In the genomic region with DNA sequence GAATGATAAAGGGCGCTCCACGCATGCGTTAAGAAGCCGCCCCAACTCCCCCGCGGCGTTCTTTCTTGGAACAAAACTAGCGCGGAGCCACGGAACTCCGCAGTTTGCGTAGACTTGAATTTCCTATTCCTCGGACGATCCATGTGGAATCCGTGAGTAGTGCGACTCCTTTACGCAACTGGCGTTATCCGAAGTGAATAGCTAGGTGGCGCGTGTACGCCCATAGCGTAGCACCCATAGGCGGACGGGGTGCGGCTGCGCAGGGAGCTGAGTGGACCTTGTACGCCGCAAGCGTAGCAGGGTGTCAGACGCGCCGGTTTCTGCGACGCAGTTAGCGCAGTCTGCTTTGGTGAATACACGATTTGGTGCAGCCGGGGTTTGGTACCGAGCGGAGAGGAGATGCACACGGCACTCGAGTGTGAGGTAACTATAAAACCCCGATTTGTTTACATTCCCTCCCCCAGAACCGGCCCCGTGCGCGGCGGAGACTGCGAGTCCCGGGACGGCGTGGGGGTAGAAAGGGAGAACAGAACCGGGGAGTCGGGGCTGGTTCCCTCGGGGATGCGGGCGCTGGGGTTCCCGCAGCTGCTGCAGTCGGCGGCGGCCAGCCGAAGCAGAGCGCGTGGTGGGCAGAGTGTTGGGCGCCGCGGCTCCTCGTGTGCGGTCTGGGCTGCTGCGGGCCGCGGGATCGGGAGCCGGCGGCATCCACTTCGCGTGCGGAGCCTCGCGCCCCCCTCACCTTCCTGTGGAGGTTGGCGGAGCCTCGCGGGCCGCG, we compare ENCODE assay signal across 8 cellular contexts. TPM values are rescaled to one million over a fixed set of nuclear protein-coding genes. Genes with fewer than 3 reads are reported as not detected.
A peak's percentile ranks its signal among the peaks of the same experiment; 100 is the strongest.
DNase-seq lines count a peak whose midpoint lies in the region; ATAC-seq and TF ChIP-seq lines count a peak whose summit lies in the region.

Gene SLC39A10 (plus strand): TSS at position 368 of the 775 bp plus-strand sequence. CDS start 22,817 bp downstream, outside the sequence.

- no peaks in the 10 kb centered on the region for H3K27me3 Mint-ChIP-seq in activated naive CD8-positive, alpha-beta T cell

- H3K4me1 Mint-ChIP-seq in activated naive CD8-positive, alpha-beta T cell (ENCODE audit: low read depth): peaks cover 35% of the 10 kb centered on the region

- H3K9me3 Mint-ChIP-seq in activated naive CD8-positive, alpha-beta T cell (ENCODE audit: low read depth): no peaks in the 10 kb centered on the region

- H3K4me3 Mint-ChIP-seq in activated naive CD8-positive, alpha-beta T cell: peak within 1 kb of the TSS; percentile 94

- H3K27ac Mint-ChIP-seq in activated naive CD8-positive, alpha-beta T cell: peak within 1 kb of the TSS; percentile 99

- H3K36me3 Mint-ChIP-seq in activated naive CD8-positive, alpha-beta T cell: peaks cover 6% of the 10 kb centered on the region

- DNase-seq in GM10248 (ENCODE audit: extremely low spot score) (peak; percentile 87), NCI-H1105 (lab: John Stamatoyannopoulos, UW) (peak; percentile 99), SKM-1 treated with dmso at 0.1 percent for 144 hours (lab: John Stamatoyannopoulos, UW; ENCODE audit: unreplicated experiment) (peak; percentile 99), glomerular endothelial cell (ENCODE audit: extremely low read depth, low read depth, low spot score) (peak; percentile 97), occipital lobe (lab: John Stamatoyannopoulos, UW) (peak; percentile 98)

- CTCF ChIA-PET in GM10248 (lab: Yijun Ruan, JAX): interaction anchor here (0.8 to 1.6 kb wide), 11 partner anchors 9 to 410 kb away, joined by 3 to 8 read pairs (median 3); no protein-coding TSS in a partner anchor

- ATAC-seq in HG02623 (IDR thresholded peaks at IDR 0.05; ENCODE audit: unreplicated experiment): peak; percentile 69

- POLR2A ChIA-PET in GM10248 (lab: Yijun Ruan, JAX): interaction anchor here (0.5 to 0.6 kb wide), 2 partner anchors 13 to 83 kb away, joined by 3 read pairs; no protein-coding TSS in a partner anchor

- H3K27ac ChIP-seq in temporal lobe (ENCODE audit: low read depth, low read length): peak within 1 kb of the TSS; percentile 87

- peak; percentile 7 for TF ChIP-seq CTCF in GM10248 (IDR thresholded peaks at IDR 0.05; ENCODE audit: control extremely low read depth, extremely low read depth, low read depth, missing control alignments)

RNA-seq across cellular contexts. Expression of gene SLC39A10, which starts in this region (rescaled TPM):
- total RNA-seq in glomerular endothelial cell (45.3 and 50.7 TPM in 2 replicates), occipital lobe (154 TPM), temporal lobe (95.1 TPM)

Comparison
In these comparisons a context has a peak if more than half of its experiments do, and no peak if none do; other contexts are left out.
1. Peak in every context shown above with its lines: DNase-seq, ATAC-seq and H3K27ac ChIP-seq.